ENCODE assay signal across 24 cellular contexts in the genomic region with DNA sequence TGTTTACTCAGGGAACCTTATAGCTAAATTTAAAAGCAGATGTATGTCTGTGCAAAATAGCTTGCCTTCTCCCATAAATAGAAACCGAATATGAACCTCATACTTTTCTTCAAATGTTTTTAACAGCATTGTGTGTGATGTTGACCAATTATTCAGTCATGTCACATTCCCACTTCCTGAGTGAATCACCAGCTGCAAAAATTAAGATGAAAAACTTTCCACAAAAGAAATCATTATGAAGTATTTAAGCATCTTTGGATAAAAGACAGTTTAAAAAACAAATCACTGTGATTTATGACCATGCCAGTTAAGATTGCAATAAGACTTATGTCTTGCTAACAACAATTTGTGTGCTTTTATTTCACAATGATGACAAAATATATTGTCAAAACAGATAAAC.
DNase-seq lines count a peak whose midpoint lies in the region; ATAC-seq, FAIRE-seq and TF ChIP-seq lines count a peak whose summit lies in the region.
"Had no signal": no experiment of that assay in that cellular context is flagged by ENCODE, and none has a peak within 500 bp of the region (broad histone marks: within the 10 kb centered on the region; RNA-seq: fewer than 3 reads in every experiment).

No MANE protein-coding gene starts in this region.

- H3K9me3 ChIP-seq in astrocyte (ENCODE audit: insufficient read depth, low read depth, low read length) (no peaks in the 10 kb centered on the region), left lung (no peaks in the 10 kb centered on the region)
- H3K9me3 ChIP-seq: heart left ventricle, SJCRH30 had no signal

- H3K4me1 Mint-ChIP-seq in HFFc6 (ENCODE audit: low read depth) (peaks cover 74% of the 10 kb centered on the region), astrocyte (ENCODE audit: low read depth, unreplicated experiment) (peaks cover 36% of the 10 kb centered on the region)
- H3K4me1 Mint-ChIP-seq: central memory CD8-positive, alpha-beta T cell had no signal

- H3K27me3 ChIP-seq in astrocyte (ENCODE audit: insufficient read depth, low read length) (no peaks in the 10 kb centered on the region), left lung (no peaks in the 10 kb centered on the region)
- H3K27me3 ChIP-seq: heart left ventricle, SJCRH30 had no signal

- ATAC-seq in left lung, result no peak
- ATAC-seq: activated naive CD4-positive, alpha-beta T cell treated with anti-CD3 and anti-CD28 coated beads, Interleukin-2, amount 50 U/mL, for 72 hours; heart left ventricle; stimulated activated naive B cell treated with anti-CD40 and anti-IgM and Interleukin-4, amounts not matched to agents 10 μg/mL and 1 μg/mL and 100 μg/mL, for 72 hours had no signal

- no peaks in the 10 kb centered on the region for H4K20me1 ChIP-seq in astrocyte (ENCODE audit: insufficient read depth, low read length)

- peaks cover 28% of the 10 kb centered on the region for H3K36me3 Mint-ChIP-seq in HFFc6 (ENCODE audit: low read depth)
- H3K36me3 Mint-ChIP-seq in astrocyte (ENCODE audit: low read depth, unreplicated experiment), result peaks cover 2% of the 10 kb centered on the region
- H3K36me3 Mint-ChIP-seq: activated naive CD4-positive, alpha-beta T cell treated with anti-CD3 and anti-CD28 coated beads, Interleukin-2, amount 50 U/mL, for 72 hours; stimulated activated naive B cell treated with anti-CD40 and anti-IgM and Interleukin-4, amounts not matched to agents 10 μg/mL and 1 μg/mL and 100 μg/mL, for 72 hours had no signal

- H3K27me3 Mint-ChIP-seq in HFFc6 (ENCODE audit: insufficient read depth) (no peaks in the 10 kb centered on the region; the same call in 1 of the 2 replicates), astrocyte (ENCODE audit: low read depth, unreplicated experiment) (no peaks in the 10 kb centered on the region)
- H3K27me3 Mint-ChIP-seq: central memory CD8-positive, alpha-beta T cell; stimulated activated naive B cell treated with anti-CD40 and anti-IgM and Interleukin-4, amounts not matched to agents 10 μg/mL and 1 μg/mL and 100 μg/mL, for 72 hours; type B pancreatic cell had no signal

- no peak overlapping the region for H2AFZ ChIP-seq in astrocyte (ENCODE audit: low read depth, low read length)

- intact Hi-C loops in left lung (cut with DNase I), result no loop called here

- no peaks in the 10 kb centered on the region for H3K79me2 ChIP-seq in astrocyte (ENCODE audit: insufficient read depth, low read length)

- peaks cover 7% of the 10 kb centered on the region for H3K4me1 ChIP-seq in astrocyte (ENCODE audit: insufficient read depth, low read length)
- H3K4me1 ChIP-seq in left lung, result no peaks in the 10 kb centered on the region
- H3K4me1 ChIP-seq: heart left ventricle, SJCRH30 had no signal

- peak; percentile 9 for FAIRE-seq in astrocyte (lab: Jason Lieb, UNC)
- FAIRE-seq: G401.6, small intestine had no signal

- H3K36me3 ChIP-seq in astrocyte (ENCODE audit: insufficient read depth, low read length) (no peaks in the 10 kb centered on the region), left lung (no peaks in the 10 kb centered on the region)
- H3K36me3 ChIP-seq: heart left ventricle, SJCRH30 had no signal

- H3K27ac Mint-ChIP-seq in HFFc6, result peak overlapping the region; percentile 61
- peak overlapping the region; percentile 80 for H3K27ac Mint-ChIP-seq in astrocyte (ENCODE audit: unreplicated experiment)
- H3K27ac Mint-ChIP-seq: activated naive CD4-positive, alpha-beta T cell treated with anti-CD3 and anti-CD28 coated beads, Interleukin-2, amount 50 U/mL, for 72 hours; endodermal cell; stimulated activated naive B cell treated with anti-CD40 and anti-IgM and Interleukin-4, amounts not matched to agents 10 μg/mL and 1 μg/mL and 100 μg/mL, for 72 hours; type B pancreatic cell had no signal

- DNase-seq in AG08395 (ENCODE audit: low spot score) (peak; percentile 59), HFFc6 (peak; percentile 63), astrocyte (ENCODE audit: low read depth) (peak; percentile 84), foreskin melanocyte (peak; percentile 72), NCI-H2227 treated with DMSO at 0.1 percent for 48 hours (lab: John Stamatoyannopoulos, UW) (no peak), NCI-H1092 (lab: John Stamatoyannopoulos, UW) (no peak), left lung (no peak)
- DNase-seq in activated T-cell treated with anti-CD3 and anti-CD28 coated beads, Interleukin-2, amount 50 U/mL, for 48 hours, result no peak
- DNase-seq: activated T-cell treated with anti-CD3 and anti-CD28 coated beads, Interleukin-2, amount 50 U/mL, for 1 hour; COR-L47; endodermal cell; heart left ventricle; islet precursor cell; Karpas-422; NCI-H1694 treated with DMSO at 0.1 percent for 48 hours; NCI-H446; SJCRH30; small intestine; stimulated activated naive B cell treated with anti-CD40 and anti-IgM and Interleukin-4, amounts not matched to agents 10 μg/mL and 1 μg/mL and 100 μg/mL, for 72 hours had no signal

- H3K4me3 Mint-ChIP-seq in HFFc6, result peak overlapping the region; percentile 20; the same call in 1 of the 2 replicates
- no peak overlapping the region for H3K4me3 Mint-ChIP-seq in astrocyte (ENCODE audit: unreplicated experiment)
- H3K4me3 Mint-ChIP-seq: central memory CD8-positive, alpha-beta T cell; endodermal cell; stimulated activated naive B cell treated with anti-CD40 and anti-IgM and Interleukin-4, amounts not matched to agents 10 μg/mL and 1 μg/mL and 100 μg/mL, for 72 hours; type B pancreatic cell had no signal

- no peak overlapping the region for H3K4me3 ChIP-seq in astrocyte (ENCODE audit: insufficient read depth, low read depth, low read length)
- H3K4me3 ChIP-seq in left lung, result no peak overlapping the region
- H3K4me3 ChIP-seq: heart left ventricle, SJCRH30 had no signal

- H3K4me2 ChIP-seq in astrocyte (ENCODE audit: low read length), result peak overlapping the region; percentile 27

- TF ChIP-seq CTCF in HFFc6 (IDR thresholded peaks at IDR 0.05) (no peak), astrocyte (IDR thresholded peaks at IDR 0.05; ENCODE audit: insufficient read depth, low read depth, low read length) (no peak), left lung (IDR thresholded peaks at IDR 0.05) (no peak)

- H3K9me3 Mint-ChIP-seq in HFFc6 (peaks cover 15% of the 10 kb centered on the region), astrocyte (ENCODE audit: unreplicated experiment) (no peaks in the 10 kb centered on the region)
- H3K9me3 Mint-ChIP-seq: endodermal cell had no signal

- H3K9ac ChIP-seq in astrocyte (ENCODE audit: low read length), result no peak overlapping the region

- H3K27ac ChIP-seq in astrocyte (ENCODE audit: low read depth, low read length) (no peak overlapping the region), left lung (no peak overlapping the region)
- H3K27ac ChIP-seq: heart left ventricle, HL-60, SJCRH30 had no signal

Comparison
In these comparisons a context has a peak if more than half of its experiments do, and no peak if none do; other contexts are left out.
1. DNase-seq: peak in AG08395 (single experiment), HFFc6 (single experiment), astrocyte (single experiment) and foreskin melanocyte (single experiment); none in NCI-H2227 treated with DMSO at 0.1 percent for 48 hours (single experiment), NCI-H1092 (single experiment), left lung (0 of 2) and activated T-cell treated with anti-CD3 and anti-CD28 coated beads, Interleukin-2, amount 50 U/mL, for 48 hours (0 of 2).